Comparison of ENCODE assay signal across 11 cellular contexts in genomic region chr1:13439104-13439783, GRCh38. TPM values are rescaled to one million over a fixed set of nuclear protein-coding genes. Genes with fewer than 3 reads are reported as not detected.
"Had no signal": no experiment of that assay in that cellular context is flagged by ENCODE, and none has a peak within 500 bp of the region (broad histone marks: within the 10 kb centered on the region; RNA-seq: fewer than 3 reads in every experiment).

No MANE protein-coding gene starts in this region.

RNA-seq across cellular contexts. Expression of gene PRAMEF20, which starts 29.0 kb away (rescaled TPM):
- total RNA-seq: OCI-LY7, PC-3, PC-9, Peyer's patch, Right ventricle myocardium inferior, Right ventricle myocardium superior, RPMI7951, SJCRH30, SK-MEL-5 had no signal
- polyA plus RNA-seq: SK-N-SH had no signal

RNA-seq across cellular contexts. Expression of gene PRAMEF17, which starts 49.8 kb away (rescaled TPM):
- total RNA-seq: OCI-LY7, PC-3, PC-9, Peyer's patch, Right ventricle myocardium inferior, Right ventricle myocardium superior, RPMI7951, SJCRH30, SJSA1, SK-MEL-5 had no signal
- polyA plus RNA-seq: SK-N-SH had no signal
